ENCODE assay signal across 1 cellular context in the genomic region with DNA sequence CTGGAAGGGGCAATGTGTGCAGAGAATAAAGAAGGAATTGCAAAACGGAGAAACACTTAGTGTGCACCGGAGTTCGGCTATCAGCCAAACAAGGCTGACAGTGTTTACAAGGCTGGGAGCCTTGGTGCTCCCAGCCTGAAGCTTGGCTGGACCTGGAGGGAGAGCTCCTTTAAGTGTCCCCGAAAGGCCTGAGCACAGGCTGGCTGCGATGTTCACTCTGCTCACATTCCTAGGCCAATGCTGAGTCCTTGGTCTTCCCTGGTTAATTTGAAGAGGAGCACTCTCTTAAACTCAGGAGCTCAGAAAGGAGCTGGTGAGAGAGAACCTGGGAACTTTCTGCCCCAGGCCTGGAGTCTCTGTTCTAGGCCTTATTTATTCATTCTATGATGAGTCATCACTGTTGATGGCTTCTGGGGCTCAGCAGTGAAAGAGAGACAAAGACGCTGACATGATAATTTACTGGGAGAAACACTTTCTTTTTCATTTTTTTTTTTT.
TF ChIP-seq lines count a peak whose summit lies in the region.

No MANE protein-coding gene starts in this region.

TF ChIP-seq in H1, 55 proteins besides CTCF, POLR2A, EP300 and RAD21 (continued from another document):
- TF ChIP-seq, protein P1, sequence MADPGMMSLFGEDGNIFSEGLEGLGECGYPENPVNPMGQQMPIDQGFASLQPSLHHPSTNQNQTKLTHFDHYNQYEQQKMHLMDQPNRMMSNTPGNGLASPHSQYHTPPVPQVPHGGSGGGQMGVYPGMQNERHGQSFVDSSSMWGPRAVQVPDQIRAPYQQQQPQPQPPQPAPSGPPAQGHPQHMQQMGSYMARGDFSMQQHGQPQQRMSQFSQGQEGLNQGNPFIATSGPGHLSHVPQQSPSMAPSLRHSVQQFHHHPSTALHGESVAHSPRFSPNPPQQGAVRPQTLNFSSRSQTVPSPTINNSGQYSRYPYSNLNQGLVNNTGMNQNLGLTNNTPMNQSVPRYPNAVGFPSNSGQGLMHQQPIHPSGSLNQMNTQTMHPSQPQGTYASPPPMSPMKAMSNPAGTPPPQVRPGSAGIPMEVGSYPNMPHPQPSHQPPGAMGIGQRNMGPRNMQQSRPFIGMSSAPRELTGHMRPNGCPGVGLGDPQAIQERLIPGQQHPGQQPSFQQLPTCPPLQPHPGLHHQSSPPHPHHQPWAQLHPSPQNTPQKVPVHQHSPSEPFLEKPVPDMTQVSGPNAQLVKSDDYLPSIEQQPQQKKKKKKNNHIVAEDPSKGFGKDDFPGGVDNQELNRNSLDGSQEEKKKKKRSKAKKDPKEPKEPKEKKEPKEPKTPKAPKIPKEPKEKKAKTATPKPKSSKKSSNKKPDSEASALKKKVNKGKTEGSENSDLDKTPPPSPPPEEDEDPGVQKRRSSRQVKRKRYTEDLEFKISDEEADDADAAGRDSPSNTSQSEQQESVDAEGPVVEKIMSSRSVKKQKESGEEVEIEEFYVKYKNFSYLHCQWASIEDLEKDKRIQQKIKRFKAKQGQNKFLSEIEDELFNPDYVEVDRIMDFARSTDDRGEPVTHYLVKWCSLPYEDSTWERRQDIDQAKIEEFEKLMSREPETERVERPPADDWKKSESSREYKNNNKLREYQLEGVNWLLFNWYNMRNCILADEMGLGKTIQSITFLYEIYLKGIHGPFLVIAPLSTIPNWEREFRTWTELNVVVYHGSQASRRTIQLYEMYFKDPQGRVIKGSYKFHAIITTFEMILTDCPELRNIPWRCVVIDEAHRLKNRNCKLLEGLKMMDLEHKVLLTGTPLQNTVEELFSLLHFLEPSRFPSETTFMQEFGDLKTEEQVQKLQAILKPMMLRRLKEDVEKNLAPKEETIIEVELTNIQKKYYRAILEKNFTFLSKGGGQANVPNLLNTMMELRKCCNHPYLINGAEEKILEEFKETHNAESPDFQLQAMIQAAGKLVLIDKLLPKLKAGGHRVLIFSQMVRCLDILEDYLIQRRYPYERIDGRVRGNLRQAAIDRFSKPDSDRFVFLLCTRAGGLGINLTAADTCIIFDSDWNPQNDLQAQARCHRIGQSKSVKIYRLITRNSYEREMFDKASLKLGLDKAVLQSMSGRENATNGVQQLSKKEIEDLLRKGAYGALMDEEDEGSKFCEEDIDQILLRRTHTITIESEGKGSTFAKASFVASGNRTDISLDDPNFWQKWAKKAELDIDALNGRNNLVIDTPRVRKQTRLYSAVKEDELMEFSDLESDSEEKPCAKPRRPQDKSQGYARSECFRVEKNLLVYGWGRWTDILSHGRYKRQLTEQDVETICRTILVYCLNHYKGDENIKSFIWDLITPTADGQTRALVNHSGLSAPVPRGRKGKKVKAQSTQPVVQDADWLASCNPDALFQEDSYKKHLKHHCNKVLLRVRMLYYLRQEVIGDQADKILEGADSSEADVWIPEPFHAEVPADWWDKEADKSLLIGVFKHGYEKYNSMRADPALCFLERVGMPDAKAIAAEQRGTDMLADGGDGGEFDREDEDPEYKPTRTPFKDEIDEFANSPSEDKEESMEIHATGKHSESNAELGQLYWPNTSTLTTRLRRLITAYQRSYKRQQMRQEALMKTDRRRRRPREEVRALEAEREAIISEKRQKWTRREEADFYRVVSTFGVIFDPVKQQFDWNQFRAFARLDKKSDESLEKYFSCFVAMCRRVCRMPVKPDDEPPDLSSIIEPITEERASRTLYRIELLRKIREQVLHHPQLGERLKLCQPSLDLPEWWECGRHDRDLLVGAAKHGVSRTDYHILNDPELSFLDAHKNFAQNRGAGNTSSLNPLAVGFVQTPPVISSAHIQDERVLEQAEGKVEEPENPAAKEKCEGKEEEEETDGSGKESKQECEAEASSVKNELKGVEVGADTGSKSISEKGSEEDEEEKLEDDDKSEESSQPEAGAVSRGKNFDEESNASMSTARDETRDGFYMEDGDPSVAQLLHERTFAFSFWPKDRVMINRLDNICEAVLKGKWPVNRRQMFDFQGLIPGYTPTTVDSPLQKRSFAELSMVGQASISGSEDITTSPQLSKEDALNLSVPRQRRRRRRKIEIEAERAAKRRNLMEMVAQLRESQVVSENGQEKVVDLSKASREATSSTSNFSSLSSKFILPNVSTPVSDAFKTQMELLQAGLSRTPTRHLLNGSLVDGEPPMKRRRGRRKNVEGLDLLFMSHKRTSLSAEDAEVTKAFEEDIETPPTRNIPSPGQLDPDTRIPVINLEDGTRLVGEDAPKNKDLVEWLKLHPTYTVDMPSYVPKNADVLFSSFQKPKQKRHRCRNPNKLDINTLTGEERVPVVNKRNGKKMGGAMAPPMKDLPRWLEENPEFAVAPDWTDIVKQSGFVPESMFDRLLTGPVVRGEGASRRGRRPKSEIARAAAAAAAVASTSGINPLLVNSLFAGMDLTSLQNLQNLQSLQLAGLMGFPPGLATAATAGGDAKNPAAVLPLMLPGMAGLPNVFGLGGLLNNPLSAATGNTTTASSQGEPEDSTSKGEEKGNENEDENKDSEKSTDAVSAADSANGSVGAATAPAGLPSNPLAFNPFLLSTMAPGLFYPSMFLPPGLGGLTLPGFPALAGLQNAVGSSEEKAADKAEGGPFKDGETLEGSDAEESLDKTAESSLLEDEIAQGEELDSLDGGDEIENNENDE (IDR thresholded peaks at IDR 0.05; ENCODE audit: insufficient replicate concordance, low read length): no peak
- no peak for TF ChIP-seq HDAC6 (IDR thresholded peaks at IDR 0.05; ENCODE audit: low read depth, low read length)
TF ChIP-seq in H1: peak in this region for 0.
